ENCODE assay signal across 8 cellular contexts in genomic region chr4:109560687-109561452, GRCh38. TPM values are rescaled to one million over a fixed set of nuclear protein-coding genes. Genes with fewer than 3 reads are reported as not detected.
DNase-seq lines count a peak whose midpoint lies in the region; ATAC-seq and TF ChIP-seq lines count a peak whose summit lies in the region.

No MANE protein-coding gene starts in this region.

- ATAC-seq in central memory CD8-positive, alpha-beta T cell (replicated peaks; ENCODE audit: extremely low read depth, poor library complexity, severe bottlenecking), result peak; percentile 66

- no peak overlapping the region for H3K18ac ChIP-seq in H9 (ENCODE audit: insufficient read length, low read depth, low read length)

- H2BK20ac ChIP-seq in H9 (ENCODE audit: low read depth, low read length, poor library complexity, severe bottlenecking), result no peak overlapping the region

- no peak overlapping the region for H4K5ac ChIP-seq in H9 (ENCODE audit: insufficient read length, low read depth, low read length)

- peak overlapping the region; percentile 90 for H3K14ac ChIP-seq in H9 (ENCODE audit: insufficient read depth, low read length)

- H3K4me3 ChIP-seq in GM12864 (ENCODE audit: low read depth, low read length), result peak overlapping the region; percentile 79
- peak overlapping the region; percentile 39 for H3K4me3 ChIP-seq in LNCaP clone FGC (ENCODE audit: low read depth, low read length)
- peak overlapping the region; percentile 60 for H3K4me3 ChIP-seq in WERI-Rb-1 (ENCODE audit: low read depth, low read length)

- no peaks in the 10 kb centered on the region for H3K4me1 ChIP-seq in H9 (ENCODE audit: insufficient read depth, low read length)

- peaks cover 14 to 21% of the 10 kb centered on the region in 2 experiments for H3K4me1 Mint-ChIP-seq in H9
- H3K4me1 Mint-ChIP-seq in central memory CD8-positive, alpha-beta T cell, result peaks cover 50% of the 10 kb centered on the region

- H3K27ac Mint-ChIP-seq in H9, result peak overlapping the region in 2 of 3 experiments; percentile 15 to 40; a peak in 3 of 7 replicates
- H3K27ac Mint-ChIP-seq in central memory CD8-positive, alpha-beta T cell (ENCODE audit: low read depth), result peak overlapping the region; percentile 62

- H3K9me3 ChIP-seq in H9 (ENCODE audit: control insufficient read depth, low read depth, low read length) (no peaks in the 10 kb centered on the region), WERI-Rb-1 (ENCODE audit: severe bottlenecking) (peaks cover 8% of the 10 kb centered on the region)

- no peaks in the 10 kb centered on the region for H3K36me3 ChIP-seq in WERI-Rb-1

- peaks cover 2 to 6% of the 10 kb centered on the region in 2 experiments; a peak in 2 of 5 replicates for H3K9me3 Mint-ChIP-seq in H9
- no peaks in the 10 kb centered on the region for H3K9me3 Mint-ChIP-seq in central memory CD8-positive, alpha-beta T cell

- peaks cover 5% of the 10 kb centered on the region for H3K27me3 Mint-ChIP-seq in H9 (ENCODE audit: low read depth)
- no peaks in the 10 kb centered on the region for H3K27me3 Mint-ChIP-seq in central memory CD8-positive, alpha-beta T cell

- no peak overlapping the region for H4K91ac ChIP-seq in H9 (ENCODE audit: insufficient read length, low read depth, low read length)

- H3K23me2 ChIP-seq in H9 (ENCODE audit: insufficient read length, low read depth, low read length, poor library complexity, severe bottlenecking), result peaks cover 15% of the 10 kb centered on the region

- no peaks in the 10 kb centered on the region for H3K79me1 ChIP-seq in H9 (ENCODE audit: insufficient read depth, low read depth, low read length, poor library complexity, severe bottlenecking)

- H3K27me3 ChIP-seq in H9 (ENCODE audit: insufficient read depth, low read length) (no peaks in the 10 kb centered on the region), WERI-Rb-1 (ENCODE audit: insufficient read depth, low read depth, severe bottlenecking) (no peaks in the 10 kb centered on the region)

- no peak overlapping the region for H3K23ac ChIP-seq in H9 (ENCODE audit: insufficient read length, low read depth, low read length)

- H2BK15ac ChIP-seq in H9 (ENCODE audit: low read depth, low read length), result no peak overlapping the region

- H2BK12ac ChIP-seq in H9 (ENCODE audit: insufficient read length, low read depth, low read length), result no peak overlapping the region

- TF ChIP-seq CTCF in GM12864 (IDR thresholded peaks at IDR 0.05; ENCODE audit: low read depth, low read length, missing control alignments) (no peak), H9 (conservative IDR thresholded peaks at IDR 0.05) (no peak), LNCaP clone FGC (IDR thresholded peaks at IDR 0.05; ENCODE audit: control insufficient read depth, extremely low read depth, insufficient read depth) (no peak), WERI-Rb-1 (IDR thresholded peaks at IDR 0.05; ENCODE audit: low read depth, low read length) (no peak)

- H3K4me3 Mint-ChIP-seq in H9, result peak overlapping the region; percentile 79 to 90
- peak overlapping the region; percentile 82 for H3K4me3 Mint-ChIP-seq in central memory CD8-positive, alpha-beta T cell

- peak overlapping the region; percentile 98 for H3K4me2 ChIP-seq in H9 (ENCODE audit: insufficient read depth, insufficient read length, low read length)

- no CpG with 5 or more reads among the region's 29 CpGs for WGBS in H9 (ENCODE audit: extremely low coverage, insufficient read length, low lambda C conversion rate)

- no peak overlapping the region for H3K4ac ChIP-seq in H9 (ENCODE audit: low read depth, low read length)

- no peak overlapping the region for H4K8ac ChIP-seq in H9 (replicated peaks; ENCODE audit: insufficient read length, low read depth, low read length)

- H4K20me1 ChIP-seq in H9 (ENCODE audit: control insufficient read depth, insufficient read depth, insufficient read length), result no peaks in the 10 kb centered on the region

- DNase-seq in GM12864 (ENCODE audit: low read depth) (peak; percentile 81), H9 (peak; percentile 53), LNCaP clone FGC (ENCODE audit: low read depth) (no peak), WERI-Rb-1 (peak; percentile 38), kidney glomerular epithelial cell (lab: John Stamatoyannopoulos, UW) (peak; percentile 79), SHP77 treated with DMSO at 0.1 percent for 48 hours (lab: John Stamatoyannopoulos, UW) (no peak)
- DNase-seq in central memory CD8-positive, alpha-beta T cell (ENCODE audit: low spot score in 2 of 2), result peak; percentile 27 to 49
- DNase-seq in stimulated activated CD4-positive, alpha-beta T cell treated with anti-CD3 and anti-CD28 coated beads, Interleukin-1b, Interleukin-23, amount 100 ng/mL, for 24 hours (ENCODE audit: low read depth in 4 of 4, low spot score in 1 of 4), result peak; percentile 16 to 51 (median 26)

- H3K27ac ChIP-seq in H9 (ENCODE audit: insufficient read length, low read depth, low read length) (no peak overlapping the region), WERI-Rb-1 (peak overlapping the region; percentile 11; the same call in 1 of the 2 replicates)

- H2BK5ac ChIP-seq in H9 (ENCODE audit: insufficient read length, low read length), result no peak overlapping the region

- H3K36me3 Mint-ChIP-seq in H9 (ENCODE audit: insufficient read depth in 1 of 3, low read depth in 3 of 3), result peaks cover 2 to 11% (median 8%) of the 10 kb centered on the region in 3 experiments; a peak in 6 of 7 replicates
- peaks cover 41% of the 10 kb centered on the region for H3K36me3 Mint-ChIP-seq in central memory CD8-positive, alpha-beta T cell (ENCODE audit: insufficient read depth)

- H2AK5ac ChIP-seq in H9 (ENCODE audit: insufficient read length, low read length), result no peak overlapping the region

- no peaks in the 10 kb centered on the region for H3K79me2 ChIP-seq in H9 (ENCODE audit: insufficient read depth, low read length)

- H2BK120ac ChIP-seq in H9 (ENCODE audit: low read depth, low read length, poor library complexity, severe bottlenecking), result no peak overlapping the region

- no peak overlapping the region for H2AFZ ChIP-seq in H9 (ENCODE audit: low read length)

- no peak overlapping the region for H3K56ac ChIP-seq in H9 (ENCODE audit: insufficient read length, low read depth, low read length)

- H3T11ph ChIP-seq in H9 (ENCODE audit: low read length), result no peak overlapping the region

- peak overlapping the region; percentile 49 for H3K9ac ChIP-seq in H9 (ENCODE audit: extremely low read depth, insufficient read length, low read length)

RNA-seq across cellular contexts. Expression of gene MCUB, which starts 0.8 kb away (rescaled TPM):
- total RNA-seq in H9 (2021), result 14.8 and 16.2 TPM in 2 replicates

Comparison
In these comparisons a context has a peak if more than half of its experiments do, and no peak if none do; other contexts are left out.
1. DNase-seq: peak in GM12864 (single experiment), H9 (single experiment), WERI-Rb-1 (single experiment), central memory CD8-positive, alpha-beta T cell (2 of 2), kidney glomerular epithelial cell (single experiment) and stimulated activated CD4-positive, alpha-beta T cell treated with anti-CD3 and anti-CD28 coated beads, Interleukin-1b, Interleukin-23, amount 100 ng/mL, for 24 hours (4 of 4); none in LNCaP clone FGC (single experiment) and SHP77 treated with DMSO at 0.1 percent for 48 hours (single experiment).
2. Peak in every context shown above with its lines, with median percentiles within 50 percentile points of each other: H3K4me3 ChIP-seq.